Comparison of ENCODE assay signal across 11 cellular contexts in the genomic region with DNA sequence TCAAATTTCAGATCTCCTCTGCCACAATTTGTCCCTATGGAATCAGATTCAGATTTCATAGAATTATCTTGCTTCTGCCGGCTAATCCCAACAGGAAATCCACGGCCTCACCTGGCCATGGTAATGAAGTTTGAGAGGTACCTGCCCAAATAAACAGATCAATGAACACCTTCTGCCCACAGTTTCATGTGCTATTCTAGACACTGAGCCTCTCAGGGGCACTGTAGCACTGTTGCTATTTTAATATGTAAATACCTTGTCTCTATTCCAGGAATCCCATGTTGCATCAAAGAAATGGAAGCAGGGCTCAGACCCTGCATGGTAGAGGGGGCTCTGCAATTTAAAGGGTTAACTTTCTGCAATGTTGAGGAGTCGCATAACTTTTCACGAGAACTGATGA.
"Had no signal": no experiment of that assay in that cellular context is flagged by ENCODE, and none has a peak within 500 bp of the region (broad histone marks: within the 10 kb centered on the region; RNA-seq: fewer than 3 reads in every experiment).

No MANE protein-coding gene starts in this region.

- DNase-seq: activated CD4-positive, alpha-beta T cell treated with anti-CD3 and anti-CD28 coated beads, Interleukin-2, amount 10 ng/mL, durations not matched to agents 24 days and 14 days; activated naive CD4-positive, alpha-beta T cell treated with anti-CD3 and anti-CD28 coated beads, Interleukin-2, amount 10 ng/mL, durations not matched to agents 7 days and 5 days; central memory CD4-positive, alpha-beta T cell; effector memory CD4-positive, alpha-beta T cell; kidney; stimulated activated CD4-positive, alpha-beta T cell treated with anti-CD3 and anti-CD28 coated beads, Interleukin-4, amount 100 ng/mL, for 1 hour; stimulated activated CD8-positive, alpha-beta memory T cell treated with anti-CD3 and anti-CD28 coated beads, Interleukin-4, amount 100 ng/mL, for 48 hours; upper lobe of right lung had no signal

- ATAC-seq: activated T-helper 17 cell treated with anti-CD3 and anti-CD28 coated beads, Interleukin-2, amount 50 U/mL, for 72 hours; gastroesophageal sphincter; upper lobe of right lung; WTC11 had no signal
